ENCODE assay signal across 8 cellular contexts in genomic region chr17:41308251-41308917, GRCh38. TPM values are rescaled to one million over a fixed set of nuclear protein-coding genes. Genes with fewer than 3 reads are reported as not detected.
A peak's percentile ranks its signal among the peaks of the same experiment; 100 is the strongest.
DNase-seq lines count a peak whose midpoint lies in the region; ATAC-seq and TF ChIP-seq lines count a peak whose summit lies in the region.

No MANE protein-coding gene starts in this region.

- TF ChIP-seq CTCF in natural killer cell (IDR thresholded peaks at IDR 0.05) (no peak), esophagus muscularis mucosa (IDR thresholded peaks at IDR 0.05) (no peak)

- peak overlapping the region; percentile 78 for H3K27ac Mint-ChIP-seq in activated naive CD8-positive, alpha-beta T cell treated with anti-CD3 and anti-CD28 coated beads, Interleukin-2, amount 10 ng/mL, durations not matched to agents 7 days and 5 days
- peak overlapping the region; percentile 86 to 89 for H3K27ac Mint-ChIP-seq in natural killer cell

- H3K36me3 Mint-ChIP-seq in activated naive CD8-positive, alpha-beta T cell treated with anti-CD3 and anti-CD28 coated beads, Interleukin-2, amount 10 ng/mL, durations not matched to agents 7 days and 5 days = no peaks in the 10 kb centered on the region
- H3K36me3 Mint-ChIP-seq in natural killer cell = no peaks in the 10 kb centered on the region

- TF ChIP-seq EP300 in esophagus muscularis mucosa (IDR thresholded peaks at IDR 0.05) = no peak

- H3K4me1 Mint-ChIP-seq in activated naive CD8-positive, alpha-beta T cell treated with anti-CD3 and anti-CD28 coated beads, Interleukin-2, amount 10 ng/mL, durations not matched to agents 7 days and 5 days = peaks cover 26% of the 10 kb centered on the region
- H3K4me1 Mint-ChIP-seq in natural killer cell = peaks cover 45 to 49% of the 10 kb centered on the region in 2 donors

- H3K27ac ChIP-seq in esophagus muscularis mucosa (replicated peaks in 1 of 4) = no peak overlapping the region

- no peaks in the 10 kb centered on the region for H3K36me3 ChIP-seq in esophagus muscularis mucosa

- TF ChIP-seq POLR2A in esophagus muscularis mucosa (IDR thresholded peaks at IDR 0.05; ENCODE audit: low read depth) = no peak

- peak; percentile 4 for DNase-seq in SHP77 treated with DMSO at 0.1 percent for 48 hours (lab: John Stamatoyannopoulos, UW)
- peak; percentile 52 for DNase-seq in activated naive CD8-positive, alpha-beta T cell treated with anti-CD3 and anti-CD28 coated beads, Interleukin-2, amount 10 ng/mL, durations not matched to agents 7 days and 5 days
- DNase-seq in natural killer cell = peak; percentile 51
- DNase-seq in ureter (ENCODE audit: low spot score) = peak; percentile 60
- DNase-seq in esophagus muscularis mucosa (ENCODE audit: extremely low spot score) = no peak
- DNase-seq in NCI-H1048 (lab: John Stamatoyannopoulos, UW) = no peak

- peaks cover 2% of the 10 kb centered on the region for H3K27me3 Mint-ChIP-seq in activated naive CD8-positive, alpha-beta T cell treated with anti-CD3 and anti-CD28 coated beads, Interleukin-2, amount 10 ng/mL, durations not matched to agents 7 days and 5 days
- H3K27me3 Mint-ChIP-seq in natural killer cell (ENCODE audit: low read depth in 2 of 2) = peaks cover 0 to 4% of the 10 kb centered on the region in 2 donors

- POLR2A ChIA-PET in activated naive CD8-positive, alpha-beta T cell treated with anti-CD3 and anti-CD28 coated beads, Interleukin-2, amount 10 ng/mL, durations not matched to agents 7 days and 5 days (lab: Charles Lee) = no interaction called here

- ATAC-seq in HG02678 (IDR thresholded peaks at IDR 0.05; ENCODE audit: unreplicated experiment) (peak; percentile 67), natural killer cell (peak; percentile 78 to 86 (median 82)), GM18502 (IDR thresholded peaks at IDR 0.05; ENCODE audit: poor library complexity, unreplicated experiment) (no peak)
- peak; percentile 72 for ATAC-seq in activated naive CD8-positive, alpha-beta T cell treated with anti-CD3 and anti-CD28 coated beads, Interleukin-2, amount 10 ng/mL, durations not matched to agents 7 days and 5 days (ENCODE audit: low read depth)

- H3K9me3 Mint-ChIP-seq in activated naive CD8-positive, alpha-beta T cell treated with anti-CD3 and anti-CD28 coated beads, Interleukin-2, amount 10 ng/mL, durations not matched to agents 7 days and 5 days = no peaks in the 10 kb centered on the region
- no peaks in the 10 kb centered on the region for H3K9me3 Mint-ChIP-seq in natural killer cell

- H3K9me3 ChIP-seq in esophagus muscularis mucosa = no peaks in the 10 kb centered on the region

- H3K4me1 ChIP-seq in esophagus muscularis mucosa = peaks cover 0 to 11% (median 9%) of the 10 kb centered on the region in 4 donors

- intact Hi-C loops in natural killer cell (cut with micrococcal nuclease) (no loop called here), esophagus muscularis mucosa (cut with DNase I) (no loop called here)

- H3K27me3 ChIP-seq in esophagus muscularis mucosa = peaks cover 0 to 4% (median 0%) of the 10 kb centered on the region in 4 donors

- H3K4me3 ChIP-seq in esophagus muscularis mucosa = no peak overlapping the region

- peak overlapping the region; percentile 57 for H3K4me3 Mint-ChIP-seq in activated naive CD8-positive, alpha-beta T cell treated with anti-CD3 and anti-CD28 coated beads, Interleukin-2, amount 10 ng/mL, durations not matched to agents 7 days and 5 days
- peak overlapping the region; percentile 81 for H3K4me3 Mint-ChIP-seq in natural killer cell

- WGBS in esophagus muscularis mucosa = 42% methylated on average over 7 of the region's 10 CpGs

RNA-seq across cellular contexts. Expression of gene KRTAP16-1, which starts 0.7 kb away (rescaled TPM):
- total RNA-seq in activated naive CD8-positive, alpha-beta T cell treated with anti-CD3 and anti-CD28 coated beads, Interleukin-2, amount 10 ng/mL, durations not matched to agents 7 days and 5 days = not detected
- under 1 TPM; 0.16 to 0.23 (median 0.23) TPM for total RNA-seq in natural killer cell
- not detected for total RNA-seq in ureter
- total RNA-seq in esophagus muscularis mucosa = not detected

RNA-seq across cellular contexts. Expression of gene KRTAP29-1, which starts 5.7 kb away (rescaled TPM):
- not detected for total RNA-seq in activated naive CD8-positive, alpha-beta T cell treated with anti-CD3 and anti-CD28 coated beads, Interleukin-2, amount 10 ng/mL, durations not matched to agents 7 days and 5 days
- not detected for total RNA-seq in natural killer cell
- not detected for total RNA-seq in ureter
- not detected for total RNA-seq in esophagus muscularis mucosa

RNA-seq across cellular contexts. Expression of gene KRTAP17-1, which starts 7.1 kb away (rescaled TPM):
- not detected for total RNA-seq in activated naive CD8-positive, alpha-beta T cell treated with anti-CD3 and anti-CD28 coated beads, Interleukin-2, amount 10 ng/mL, durations not matched to agents 7 days and 5 days
- total RNA-seq in natural killer cell = not detected
- not detected for total RNA-seq in ureter
- not detected for total RNA-seq in esophagus muscularis mucosa

RNA-seq across cellular contexts. Expression of gene KRTAP9-7, which starts 32.9 kb away (rescaled TPM):
- not detected for total RNA-seq in activated naive CD8-positive, alpha-beta T cell treated with anti-CD3 and anti-CD28 coated beads, Interleukin-2, amount 10 ng/mL, durations not matched to agents 7 days and 5 days
- total RNA-seq in natural killer cell (not detected), ureter (not detected), esophagus muscularis mucosa (not detected)

RNA-seq across cellular contexts. Expression of gene KRT33A, which starts 42.2 kb away (rescaled TPM):
- not detected for total RNA-seq in activated naive CD8-positive, alpha-beta T cell treated with anti-CD3 and anti-CD28 coated beads, Interleukin-2, amount 10 ng/mL, durations not matched to agents 7 days and 5 days
- total RNA-seq in natural killer cell = not detected
- total RNA-seq in ureter = not detected
- total RNA-seq in esophagus muscularis mucosa = not detected

Comparison
In these comparisons a context has a peak if more than half of its experiments do, and no peak if none do; other contexts are left out.
1. DNase-seq: peak in SHP77 treated with DMSO at 0.1 percent for 48 hours (single experiment), activated naive CD8-positive, alpha-beta T cell treated with anti-CD3 and anti-CD28 coated beads, Interleukin-2, amount 10 ng/mL, durations not matched to agents 7 days and 5 days (single experiment), natural killer cell (single experiment) and ureter (single experiment); none in esophagus muscularis mucosa (single experiment) and NCI-H1048 (single experiment).